1 cellular context compared by ENCODE assay signal in the genomic region with DNA sequence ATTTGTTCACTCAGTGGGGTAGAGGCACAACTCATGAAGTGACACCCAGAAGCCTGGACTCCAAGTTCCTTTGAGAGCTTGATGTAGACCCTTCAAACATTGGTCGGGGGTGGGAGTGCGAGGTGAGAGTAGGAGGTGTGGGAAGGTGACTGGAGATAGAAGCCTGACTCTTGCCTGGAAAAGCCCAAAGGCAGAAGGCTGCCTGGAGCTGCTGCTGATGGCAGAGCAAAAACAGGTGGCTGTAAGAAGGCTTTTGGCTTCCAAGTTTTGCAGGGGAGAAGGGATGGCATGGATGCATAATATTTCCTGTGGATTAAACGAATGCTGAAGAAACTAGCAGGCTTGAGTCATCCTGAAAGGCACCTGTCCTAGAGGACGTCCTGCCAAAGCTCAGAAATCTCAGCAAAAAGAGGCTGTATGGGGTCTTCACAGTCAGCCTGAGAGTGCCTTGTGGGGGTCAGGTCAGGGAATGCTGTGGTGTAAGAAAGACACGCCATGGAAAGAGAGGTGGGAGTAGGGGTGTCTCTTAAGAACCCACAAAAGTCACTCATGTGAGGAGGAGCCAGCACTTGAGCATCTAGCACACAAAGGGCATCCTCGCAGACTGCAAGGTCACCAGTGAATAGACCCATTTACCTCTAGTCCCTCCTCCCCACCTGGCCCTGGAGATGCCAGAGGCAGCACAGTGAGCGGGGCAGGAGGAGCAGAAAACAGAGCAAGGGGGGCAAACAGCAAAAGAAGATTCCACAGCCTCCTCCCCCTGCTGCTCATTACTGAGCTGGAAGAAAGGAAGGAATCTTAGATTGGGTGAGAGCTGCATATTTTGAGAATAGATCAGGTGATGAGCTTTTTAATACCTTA.
A peak's percentile ranks its signal among the peaks of the same experiment; 100 is the strongest.
TF ChIP-seq lines count a peak whose summit lies in the region.

No MANE protein-coding gene starts in this region.

TF ChIP-seq in WTC11, 78 proteins besides CTCF, POLR2A, EP300 and RAD21 (continued from another document):
- TF ChIP-seq, protein P1, sequence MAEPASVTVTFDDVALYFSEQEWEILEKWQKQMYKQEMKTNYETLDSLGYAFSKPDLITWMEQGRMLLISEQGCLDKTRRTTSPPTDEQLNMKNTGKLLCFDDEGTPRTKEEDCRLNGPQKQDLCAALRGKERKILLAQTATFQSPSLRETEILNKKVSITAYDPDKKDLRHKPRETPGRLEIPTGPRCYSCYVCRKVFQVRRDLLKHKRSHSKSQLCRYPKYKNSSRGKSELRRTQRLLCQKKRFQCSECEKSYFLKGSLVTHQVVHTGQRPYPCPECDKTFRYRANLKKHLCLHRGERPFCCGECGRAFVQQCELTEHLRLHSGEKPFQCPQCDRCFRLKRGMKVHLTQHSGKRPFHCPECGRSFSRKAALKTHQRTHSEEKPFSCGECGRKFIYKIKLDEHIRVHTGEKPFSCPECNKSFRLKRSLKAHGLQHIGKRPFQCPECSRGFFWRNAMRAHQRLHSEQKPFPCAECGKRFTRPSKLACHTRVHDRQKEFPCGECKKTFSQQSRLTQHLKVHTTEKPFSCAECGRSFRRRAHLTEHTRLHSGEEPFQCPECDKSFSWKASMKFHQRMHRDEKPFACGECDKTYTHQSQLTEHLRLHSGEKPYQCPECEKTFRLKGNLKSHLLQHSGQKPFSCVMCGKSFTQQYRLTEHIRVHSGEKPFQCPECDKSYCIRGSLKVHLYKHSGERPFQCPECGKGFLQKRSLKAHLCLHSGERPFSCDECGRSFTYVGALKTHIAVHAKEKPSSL (CRISPR knock-in tag; conservative IDR thresholded peaks at IDR 0.05) = 0 out of 2 replicates have a peak, but pooled peaks have one; percentile 62
- TF ChIP-seq ZNF423 (CRISPR knock-in tag; IDR thresholded peaks at IDR 0.05) (no peak), FOXJ3 (CRISPR knock-in tag; IDR thresholded peaks at IDR 0.05; ENCODE audit: borderline replicate concordance) (no peak), NR3C1 (CRISPR knock-in tag; conservative IDR thresholded peaks at IDR 0.05; ENCODE audit: low read depth) (no peak), NFATC4 (CRISPR knock-in tag; IDR thresholded peaks at IDR 0.05) (no peak)
